In genomic region chr3:101859882-101860281, GRCh38 we compare ENCODE assay signal across 17 cellular contexts.
"Had no signal": no experiment of that assay in that cellular context is flagged by ENCODE, and none has a peak within 500 bp of the region (broad histone marks: within the 10 kb centered on the region; RNA-seq: fewer than 3 reads in every experiment).

No MANE protein-coding gene starts in this region.

- H2AFZ ChIP-seq: neural progenitor cell had no signal

- ATAC-seq: gastrocnemius medialis; left lung; psoas muscle; sciatic nerve; stimulated activated effector memory CD8-positive, alpha-beta T cell treated with anti-CD3 and anti-CD28 coated beads, Interleukin-12 subunit alpha, Interleukin-12 subunit beta, amount 100 ng/mL, for 72 hours; upper lobe of right lung had no signal

- H3K4me3 ChIP-seq: colonic mucosa, gastrocnemius medialis, left lung, neural progenitor cell, psoas muscle, thoracic aorta, upper lobe of right lung had no signal

- H3K9me3 ChIP-seq: colonic mucosa, gastrocnemius medialis, left lung, psoas muscle, thoracic aorta, upper lobe of right lung had no signal

- H3K4me1 ChIP-seq: gastrocnemius medialis, neural progenitor cell, psoas muscle had no signal

- DNase-seq: activated CD4-positive, alpha-beta T cell treated with anti-CD3 and anti-CD28 coated beads, Interleukin-2, amount 50 U/mL, for 4 hours; activated naive CD8-positive, alpha-beta T cell treated with anti-CD3 and anti-CD28 coated beads, Interleukin-2, amount 10 ng/mL, durations not matched to agents 7 days and 5 days; colonic mucosa; endodermal cell; gastrocnemius medialis; head of caudate nucleus; kidney; left lung; mammary epithelial cell; psoas muscle; stimulated activated CD4-positive, alpha-beta T cell treated with anti-CD3 and anti-CD28 coated beads, Interleukin-4, amount 100 ng/mL, for 24 hours; upper lobe of right lung; WERI-Rb-1 had no signal

- H3K27ac ChIP-seq: colonic mucosa, gastrocnemius medialis, left lung, neural progenitor cell, psoas muscle, thoracic aorta, upper lobe of right lung, WERI-Rb-1 had no signal

- H3K9ac ChIP-seq: neural progenitor cell had no signal

- H3K27me3 ChIP-seq: colonic mucosa, gastrocnemius medialis, left lung, neural progenitor cell, upper lobe of right lung had no signal

- H3K4me2 ChIP-seq: neural progenitor cell had no signal
